ENCODE assay signal across 8 cellular contexts in genomic region chr2:148643998-148644884, GRCh38. TPM values are rescaled to one million over a fixed set of nuclear protein-coding genes. Genes with fewer than 3 reads are reported as not detected.
DNase-seq lines count a peak whose midpoint lies in the region; ATAC-seq, FAIRE-seq and TF ChIP-seq lines count a peak whose summit lies in the region.

EPC2 (plus strand) TSS chr2:148644751; CDS start chr2:148645018, 267 bp downstream.

- peaks cover 5 to 8% of the 10 kb centered on the region in 2 donors for H3K4me1 ChIP-seq in duodenal mucosa (ENCODE audit: control insufficient read depth in 1 of 2, insufficient read depth in 2 of 2, low read length in 2 of 2)

- peak within 1 kb of the TSS; percentile 90 for H3K4me3 ChIP-seq in BJ (ENCODE audit: low read depth, low read length)
- H3K4me3 ChIP-seq in duodenal mucosa (ENCODE audit: low read depth in 1 of 2, low read length in 2 of 2) = peak within 1 kb of the TSS; percentile 77 to 92
- H3K4me3 ChIP-seq in lower leg skin (ENCODE audit: low read depth, poor library complexity, severe bottlenecking) = peak within 1 kb of the TSS; percentile 97

- TF ChIP-seq CTCF in BJ (IDR thresholded peaks at IDR 0.05; ENCODE audit: insufficient read depth, low read depth, low read length) = no peak
- TF ChIP-seq CTCF in lower leg skin (IDR thresholded peaks at IDR 0.05) = no peak

- H3K27ac ChIP-seq in duodenal mucosa (ENCODE audit: low read depth, low read length) = peak within 1 kb of the TSS; percentile 99

- peaks cover 34% of the 10 kb centered on the region for H3K27me3 Mint-ChIP-seq in activated CD4-positive, alpha-beta memory T cell treated with anti-CD3 and anti-CD28 coated beads, Interleukin-2, amount 10 ng/mL, durations not matched to agents 7 days and 5 days

- intact Hi-C loops in lower leg skin (cut with DNase I; ENCODE audit: low total_unique reads) = no loop called here

- DNase-seq in BJ (ENCODE audit: low read depth) (no peak), GM19239 (ENCODE audit: insufficient read length, low spot score) (peak; percentile 52), NCI-H82 (lab: John Stamatoyannopoulos, UW) (peak; percentile 90), lower leg skin (ENCODE audit: low spot score in 2 of 2) (peak; percentile 80 to 97)
- peak; percentile 88 for DNase-seq in activated CD4-positive, alpha-beta memory T cell treated with anti-CD3 and anti-CD28 coated beads, Interleukin-2, amount 10 ng/mL, durations not matched to agents 7 days and 5 days
- DNase-seq in stimulated activated CD4-positive, alpha-beta T cell treated with anti-CD3 and anti-CD28 coated beads, Interleukin-4, amount 100 ng/mL, for 48 hours (ENCODE audit: low read depth in 2 of 2) = peak; percentile 82 to 84

- H3K36me3 Mint-ChIP-seq in activated CD4-positive, alpha-beta memory T cell treated with anti-CD3 and anti-CD28 coated beads, Interleukin-2, amount 10 ng/mL, durations not matched to agents 7 days and 5 days (ENCODE audit: low read depth) = peaks cover 10% of the 10 kb centered on the region

- peak in 1 of 2 donors; percentile 7 for TF ChIP-seq POLR2A in lower leg skin (IDR thresholded peaks at IDR 0.05)

- H3K9me3 ChIP-seq in duodenal mucosa (ENCODE audit: control insufficient read depth in 1 of 2, low read length in 2 of 2) = no peaks in the 10 kb centered on the region

- H3K4me3 Mint-ChIP-seq in activated CD4-positive, alpha-beta memory T cell treated with anti-CD3 and anti-CD28 coated beads, Interleukin-2, amount 10 ng/mL, durations not matched to agents 7 days and 5 days = peak within 1 kb of the TSS; percentile 89

- peak; percentile 85 for FAIRE-seq in GM19239 (lab: Jason Lieb, UNC)

- 0 to 1% methylated on average over 38 to 63 of the region's 94 CpGs for WGBS in lower leg skin, 2 donors

- H3K27me3 ChIP-seq in BJ (ENCODE audit: control insufficient read depth, insufficient read depth, low read length) (peaks cover 5% of the 10 kb centered on the region), duodenal mucosa (ENCODE audit: control insufficient read depth in 1 of 2, insufficient read depth in 2 of 2, low read length in 2 of 2) (peaks cover 0 to 6% of the 10 kb centered on the region in 2 donors)

- CTCF ChIA-PET in BJ (lab: Yijun Ruan, JAX) = interaction anchor here (0.8 to 2.2 kb wide), 4 partner anchors 311 to 655 kb away, joined by 3 to 11 read pairs (median 4); no protein-coding TSS in a partner anchor
- CTCF ChIA-PET in activated CD4-positive, alpha-beta memory T cell treated with anti-CD3 and anti-CD28 coated beads, Interleukin-2, amount 10 ng/mL, durations not matched to agents 7 days and 5 days (lab: Charles Lee) = interaction anchor here (1.2 to 1.9 kb wide), 2 partner anchors 120 to 135 kb away, joined by 3 to 4 read pairs; no protein-coding TSS in a partner anchor

- no peaks in the 10 kb centered on the region for H3K36me3 ChIP-seq in BJ (ENCODE audit: control insufficient read depth, insufficient read depth, low read length)
- no peaks in the 10 kb centered on the region for H3K36me3 ChIP-seq in duodenal mucosa (ENCODE audit: control insufficient read depth in 1 of 2, insufficient read depth in 2 of 2, low read length in 2 of 2)

- peak; percentile 53 for ATAC-seq in HG03460 (IDR thresholded peaks at IDR 0.05; ENCODE audit: unreplicated experiment)

- peaks cover 32% of the 10 kb centered on the region for H3K4me1 Mint-ChIP-seq in activated CD4-positive, alpha-beta memory T cell treated with anti-CD3 and anti-CD28 coated beads, Interleukin-2, amount 10 ng/mL, durations not matched to agents 7 days and 5 days

- H3K27ac Mint-ChIP-seq in activated CD4-positive, alpha-beta memory T cell treated with anti-CD3 and anti-CD28 coated beads, Interleukin-2, amount 10 ng/mL, durations not matched to agents 7 days and 5 days = peak within 1 kb of the TSS; percentile 89

- POLR2A ChIA-PET in BJ (lab: Charles Lee) = no interaction called here
- POLR2A ChIA-PET in activated CD4-positive, alpha-beta memory T cell treated with anti-CD3 and anti-CD28 coated beads, Interleukin-2, amount 10 ng/mL, durations not matched to agents 7 days and 5 days (lab: Charles Lee) = interaction anchor here (0.7 to 2.8 kb wide), 17 partner anchors 9 to 624 kb away, joined by 3 to 13 read pairs (median 4); partner anchors contain the start of genes KIF5C and ORC4

- peak within 1 kb of the TSS; percentile 81 to 94 for H3K9ac ChIP-seq in duodenal mucosa (ENCODE audit: low read depth in 1 of 2, low read length in 2 of 2)

- H3K9me3 Mint-ChIP-seq in activated CD4-positive, alpha-beta memory T cell treated with anti-CD3 and anti-CD28 coated beads, Interleukin-2, amount 10 ng/mL, durations not matched to agents 7 days and 5 days = no peaks in the 10 kb centered on the region

RNA-seq across cellular contexts. Expression of gene EPC2, which starts in this region (rescaled TPM):
- 12.4 and 18.2 TPM in 2 replicates for polyA plus RNA-seq in BJ (2011; rRNA removed)
- 18.0 TPM in 2 replicates for polyA minus RNA-seq in BJ (2011; rRNA and poly(A)+ RNA removed)
- total RNA-seq in activated CD4-positive, alpha-beta memory T cell treated with anti-CD3 and anti-CD28 coated beads, Interleukin-2, amount 10 ng/mL, durations not matched to agents 7 days and 5 days = 10 to 100 TPM; 26.5 to 28.0 TPM
- 10 to 100 TPM; 15.4 to 25.3 (median 24.0) TPM for total RNA-seq in lower leg skin
